ENCODE assay signal across 8 cellular contexts in the genomic region with DNA sequence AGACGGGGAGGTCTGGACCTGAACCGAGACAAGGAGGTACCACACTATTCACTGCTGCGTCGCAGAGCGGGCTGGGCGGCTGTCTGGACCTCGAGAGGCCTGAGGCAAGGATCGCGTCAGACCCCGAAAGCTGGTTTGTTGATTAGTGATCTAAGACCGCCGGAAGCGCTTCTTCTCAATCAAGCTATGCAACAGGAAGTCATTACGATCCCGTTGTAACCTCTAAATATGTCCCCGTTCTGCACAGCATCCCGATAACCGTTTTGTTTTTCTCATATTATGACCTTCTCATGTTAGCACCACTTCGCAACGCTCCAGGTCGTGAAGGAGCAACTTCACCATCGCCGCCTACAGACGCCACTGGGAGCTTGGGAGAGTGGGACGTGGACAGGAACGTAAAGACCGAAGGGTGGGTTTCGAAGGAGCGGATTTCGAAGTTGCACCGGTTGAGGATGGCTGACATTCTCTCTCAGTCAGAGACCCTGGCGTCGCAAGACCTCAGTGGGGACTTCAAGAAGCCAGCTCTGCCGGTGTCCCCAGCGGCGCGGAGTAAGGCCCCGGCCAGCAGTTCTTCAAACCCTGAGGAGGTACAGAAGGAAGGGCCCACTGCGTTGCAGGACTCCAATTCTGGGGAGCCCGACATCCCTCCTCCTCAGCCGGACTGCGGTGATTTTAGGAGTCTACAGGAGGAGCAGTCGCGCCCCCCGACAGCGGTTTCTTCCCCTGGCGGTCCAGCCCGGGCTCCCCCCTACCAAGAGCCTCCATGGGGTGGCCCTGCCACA. TPM values are rescaled to one million over a fixed set of nuclear protein-coding genes. Genes with fewer than 3 reads are reported as not detected.
DNase-seq lines count a peak whose midpoint lies in the region; ATAC-seq and TF ChIP-seq lines count a peak whose summit lies in the region.

A gene with protein sequence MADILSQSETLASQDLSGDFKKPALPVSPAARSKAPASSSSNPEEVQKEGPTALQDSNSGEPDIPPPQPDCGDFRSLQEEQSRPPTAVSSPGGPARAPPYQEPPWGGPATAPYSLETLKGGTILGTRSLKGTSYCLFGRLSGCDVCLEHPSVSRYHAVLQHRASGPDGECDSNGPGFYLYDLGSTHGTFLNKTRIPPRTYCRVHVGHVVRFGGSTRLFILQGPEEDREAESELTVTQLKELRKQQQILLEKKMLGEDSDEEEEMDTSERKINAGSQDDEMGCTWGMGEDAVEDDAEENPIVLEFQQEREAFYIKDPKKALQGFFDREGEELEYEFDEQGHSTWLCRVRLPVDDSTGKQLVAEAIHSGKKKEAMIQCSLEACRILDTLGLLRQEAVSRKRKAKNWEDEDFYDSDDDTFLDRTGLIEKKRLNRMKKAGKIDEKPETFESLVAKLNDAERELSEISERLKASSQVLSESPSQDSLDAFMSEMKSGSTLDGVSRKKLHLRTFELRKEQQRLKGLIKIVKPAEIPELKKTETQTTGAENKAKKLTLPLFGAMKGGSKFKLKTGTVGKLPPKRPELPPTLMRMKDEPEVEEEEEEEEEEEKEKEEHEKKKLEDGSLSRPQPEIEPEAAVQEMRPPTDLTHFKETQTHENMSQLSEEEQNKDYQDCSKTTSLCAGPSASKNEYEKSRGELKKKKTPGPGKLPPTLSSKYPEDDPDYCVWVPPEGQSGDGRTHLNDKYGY (plus strand): TSS at position 427 of the 782 bp plus-strand sequence. CDS start 26 bp downstream, at position 453.
A gene with protein sequence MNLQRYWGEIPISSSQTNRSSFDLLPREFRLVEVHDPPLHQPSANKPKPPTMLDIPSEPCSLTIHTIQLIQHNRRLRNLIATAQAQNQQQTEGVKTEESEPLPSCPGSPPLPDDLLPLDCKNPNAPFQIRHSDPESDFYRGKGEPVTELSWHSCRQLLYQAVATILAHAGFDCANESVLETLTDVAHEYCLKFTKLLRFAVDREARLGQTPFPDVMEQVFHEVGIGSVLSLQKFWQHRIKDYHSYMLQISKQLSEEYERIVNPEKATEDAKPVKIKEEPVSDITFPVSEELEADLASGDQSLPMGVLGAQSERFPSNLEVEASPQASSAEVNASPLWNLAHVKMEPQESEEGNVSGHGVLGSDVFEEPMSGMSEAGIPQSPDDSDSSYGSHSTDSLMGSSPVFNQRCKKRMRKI (minus strand): TSS at position 152 of the 782 bp plus-strand sequence. CDS start 1,422 bp downstream, outside the sequence.

- H3K27me3 ChIP-seq in BLaER1 treated with 17β-estradiol and CSF1 and Interleukin-3, amounts not matched to agents 10 nM and 100 nM = no peaks in the 10 kb centered on the region
- H3K27me3 ChIP-seq in lower lobe of right lung (ENCODE audit: low read depth) = no peaks in the 10 kb centered on the region

- peak within 1 kb of the TSS; percentile 100 for H3K27ac Mint-ChIP-seq in activated CD8-positive, alpha-beta T cell treated with anti-CD3 and anti-CD28 coated beads for 36 hours

- POLR2A ChIA-PET in activated CD8-positive, alpha-beta T cell treated with anti-CD3 and anti-CD28 coated beads for 36 hours (lab: Charles Lee) = interaction anchor here (0.7 to 3.1 kb wide), 24 partner anchors 8 to 294 kb away, joined by 3 to 13 read pairs (median 3); partner anchors contain the start of genes CCDC121, GPN1, NRBP1 and PPM1G

- no peaks in the 10 kb centered on the region for H3K27me3 Mint-ChIP-seq in activated CD8-positive, alpha-beta T cell treated with anti-CD3 and anti-CD28 coated beads for 36 hours

- peaks cover 50% of the 10 kb centered on the region for H3K4me1 Mint-ChIP-seq in activated CD8-positive, alpha-beta T cell treated with anti-CD3 and anti-CD28 coated beads for 36 hours (ENCODE audit: low read depth)

- CTCF ChIA-PET in activated CD8-positive, alpha-beta T cell treated with anti-CD3 and anti-CD28 coated beads for 36 hours (lab: Charles Lee) = interaction anchor here (1.0 to 6.6 kb wide), 4 partner anchors 12 to 53 kb away, joined by 3 to 58 read pairs (median 4); no protein-coding TSS in a partner anchor

- ATAC-seq in GM19372 (IDR thresholded peaks at IDR 0.05; ENCODE audit: low read depth, unreplicated experiment) = peak; percentile 72
- ATAC-seq in activated CD8-positive, alpha-beta T cell treated with anti-CD3 and anti-CD28 coated beads for 36 hours = peak; percentile 82
- peak; percentile 91 to 93 for ATAC-seq in lower lobe of right lung

- peak within 1 kb of the TSS; percentile 93 for H3K4me3 Mint-ChIP-seq in activated CD8-positive, alpha-beta T cell treated with anti-CD3 and anti-CD28 coated beads for 36 hours

- H4K20me1 ChIP-seq in BLaER1 treated with 17β-estradiol and CSF1 and Interleukin-3, amounts not matched to agents 10 nM and 100 nM = peaks cover 0 to 5% (median 0%) of the 10 kb centered on the region in 11 experiments; a peak in 2 of 22 replicates

- no peak for TF ChIP-seq CTCF in activated CD8-positive, alpha-beta T cell treated with anti-CD3 and anti-CD28 coated beads for 36 hours (IDR thresholded peaks at IDR 0.05)
- no peak for TF ChIP-seq CTCF in lower lobe of right lung (IDR thresholded peaks at IDR 0.05)

- intact Hi-C loops in activated CD8-positive, alpha-beta T cell treated with anti-CD3 and anti-CD28 coated beads for 36 hours (cut with micrococcal nuclease) = no loop called here
- intact Hi-C loops in lower lobe of right lung (cut with DNase I) = no loop called here

- H3K9me3 ChIP-seq in BLaER1 treated with 17β-estradiol and CSF1 and Interleukin-3, amounts not matched to agents 10 nM and 100 nM (replicated peaks in 1 of 11) = no peaks in the 10 kb centered on the region
- H3K9me3 ChIP-seq in lower lobe of right lung = no peaks in the 10 kb centered on the region

- peak within 1 kb of the TSS; percentile 78 to 92 (median 89) for H3K9ac ChIP-seq in BLaER1 treated with 17β-estradiol and CSF1 and Interleukin-3, amounts not matched to agents 10 nM and 100 nM

- H3K27ac ChIP-seq in BLaER1 treated with 17β-estradiol and CSF1 and Interleukin-3, amounts not matched to agents 10 nM and 100 nM = peak within 1 kb of the TSS; percentile 79 to 94 (median 92)
- H3K27ac ChIP-seq in lower lobe of right lung = peak within 1 kb of the TSS; percentile 92

- peaks cover 40 to 59% (median 52%) of the 10 kb centered on the region in 11 experiments for H3K36me3 ChIP-seq in BLaER1 treated with 17β-estradiol and CSF1 and Interleukin-3, amounts not matched to agents 10 nM and 100 nM
- H3K36me3 ChIP-seq in lower lobe of right lung = peaks cover 58% of the 10 kb centered on the region

- peaks cover 29 to 73% (median 45%) of the 10 kb centered on the region in 10 experiments for H3K4me1 ChIP-seq in BLaER1 treated with 17β-estradiol and CSF1 and Interleukin-3, amounts not matched to agents 10 nM and 100 nM
- peaks cover 32% of the 10 kb centered on the region for H3K4me1 ChIP-seq in lower lobe of right lung

- peaks cover 25% of the 10 kb centered on the region for H3K36me3 Mint-ChIP-seq in activated CD8-positive, alpha-beta T cell treated with anti-CD3 and anti-CD28 coated beads for 36 hours (ENCODE audit: low read depth)

- H3K4me3 ChIP-seq in BLaER1 treated with 17β-estradiol and CSF1 and Interleukin-3, amounts not matched to agents 10 nM and 100 nM = peak within 1 kb of the TSS; percentile 72 to 93 (median 84)
- H3K4me3 ChIP-seq in lower lobe of right lung = peak within 1 kb of the TSS; percentile 84

- H3K9me3 Mint-ChIP-seq in activated CD8-positive, alpha-beta T cell treated with anti-CD3 and anti-CD28 coated beads for 36 hours = no peaks in the 10 kb centered on the region

- H3K4me2 ChIP-seq in BLaER1 treated with 17β-estradiol and CSF1 and Interleukin-3, amounts not matched to agents 10 nM and 100 nM = peak within 1 kb of the TSS; percentile 79 to 99 (median 97)

- peak; percentile 79 for DNase-seq in HK-2 (ENCODE audit: unreplicated experiment)
- DNase-seq in NCI-H82 treated with DMSO at 0.1 percent for 48 hours (lab: John Stamatoyannopoulos, UW; ENCODE audit: unreplicated experiment) = peak; percentile 80
- DNase-seq in activated CD8-positive, alpha-beta T cell treated with anti-CD3 and anti-CD28 coated beads for 36 hours = peak; percentile 81
- peak; percentile 69 for DNase-seq in effector CD4-positive, alpha-beta T cell
- peak; percentile 60 for DNase-seq in lower lobe of right lung
- DNase-seq in stimulated activated CD4-positive, alpha-beta T cell treated with anti-CD3 and anti-CD28 coated beads, TNF-alpha, amount 100 ng/mL, for 24 hours (ENCODE audit: low read depth in 3 of 3) = peak; percentile 55 to 60 (median 57)

RNA-seq across cellular contexts. Expression of the first gene that starts in this region (rescaled TPM):
- total RNA-seq in activated CD8-positive, alpha-beta T cell treated with anti-CD3 and anti-CD28 coated beads for 36 hours = 10 to 100 TPM; 19.1 to 19.3 TPM
- 19.6 TPM for total RNA-seq in lower lobe of right lung

RNA-seq across cellular contexts. Expression of the second gene that starts in this region (rescaled TPM):
- 10 to 100 TPM; 21.8 to 22.6 TPM for total RNA-seq in activated CD8-positive, alpha-beta T cell treated with anti-CD3 and anti-CD28 coated beads for 36 hours
- total RNA-seq in lower lobe of right lung = 29.6 TPM

Comparison
In these comparisons a context has a peak if more than half of its experiments do, and no peak if none do; other contexts are left out.
1. Peak in every context shown above with its lines: DNase-seq, ATAC-seq, H3K4me3 ChIP-seq and H3K27ac ChIP-seq.